Comparison of ENCODE assay signal across 20 cellular contexts in genomic region chr5:95441631-95442030, GRCh38. TPM values are rescaled to one million over a fixed set of nuclear protein-coding genes. Genes with fewer than 3 reads are reported as not detected.
DNase-seq lines count a peak whose midpoint lies in the region; ATAC-seq and TF ChIP-seq lines count a peak whose summit lies in the region.
"Had no signal": no experiment of that assay in that cellular context is flagged by ENCODE, and none has a peak within 500 bp of the region (broad histone marks: within the 10 kb centered on the region; RNA-seq: fewer than 3 reads in every experiment).

No MANE protein-coding gene starts in this region.

- no peaks in the 10 kb centered on the region for H3K9me3 Mint-ChIP-seq in GM23338
- no peaks in the 10 kb centered on the region for H3K9me3 Mint-ChIP-seq in neural progenitor cell
- H3K9me3 Mint-ChIP-seq: H9 had no signal

- no peak overlapping the region for H2AFZ ChIP-seq in GM23338
- no peak overlapping the region for H2AFZ ChIP-seq in neural progenitor cell (replicated peaks)
- H2AFZ ChIP-seq: GM23248 had no signal

- H3K27me3 ChIP-seq in GM23338 (ENCODE audit: insufficient read depth) (no peaks in the 10 kb centered on the region), neural progenitor cell (peaks cover 10% of the 10 kb centered on the region)

- H3K4me3 ChIP-seq in GM23338 (no peak overlapping the region), neural progenitor cell (no peak overlapping the region)
- H3K4me3 ChIP-seq: GM12878, GM23248 had no signal

- no peaks in the 10 kb centered on the region for H3K9me3 ChIP-seq in neural progenitor cell (ENCODE audit: low read depth)

- peak overlapping the region; percentile 35; the same call in 1 of the 2 replicates for H3K4me2 ChIP-seq in GM23338
- no peak overlapping the region for H3K4me2 ChIP-seq in neural progenitor cell

- H4K20me1 ChIP-seq in GM23338 (replicated peaks; ENCODE audit: insufficient read depth) (no peaks in the 10 kb centered on the region), neural progenitor cell (ENCODE audit: low read depth) (no peaks in the 10 kb centered on the region)

- H3K9me2 ChIP-seq in GM23338 (ENCODE audit: insufficient read depth) = no peaks in the 10 kb centered on the region

- H3K27me3 Mint-ChIP-seq in GM23338 (ENCODE audit: insufficient read depth, low read depth, poor library complexity) (no peaks in the 10 kb centered on the region), neural progenitor cell (ENCODE audit: insufficient read depth, low read depth) (peaks cover 2% of the 10 kb centered on the region)

- H3K36me3 Mint-ChIP-seq in GM23338 (ENCODE audit: low read depth) (no peaks in the 10 kb centered on the region), neural progenitor cell (no peaks in the 10 kb centered on the region)
- H3K36me3 Mint-ChIP-seq: CD4-positive, alpha-beta memory T cell had no signal

- H3K4me1 Mint-ChIP-seq in GM23338 (peaks cover 40% of the 10 kb centered on the region), neural progenitor cell (peaks cover 8% of the 10 kb centered on the region)
- H3K4me1 Mint-ChIP-seq: CD4-positive, alpha-beta memory T cell had no signal

- H3K9ac ChIP-seq in neural progenitor cell = no peak overlapping the region
- H3K9ac ChIP-seq: GM23248 had no signal

- H3K27ac ChIP-seq in GM23338 (ENCODE audit: low read depth) (no peak overlapping the region), neural progenitor cell (no peak overlapping the region)
- H3K27ac ChIP-seq: GM23248 had no signal

- H3F3A ChIP-seq in GM23338 (replicated peaks; ENCODE audit: low read depth) (no peaks in the 10 kb centered on the region), neural progenitor cell (ENCODE audit: low read depth) (no peaks in the 10 kb centered on the region)

- H3K36me3 ChIP-seq in GM23338 (ENCODE audit: insufficient read depth) (no peaks in the 10 kb centered on the region), neural progenitor cell (no peaks in the 10 kb centered on the region)

- H3K4me3 Mint-ChIP-seq in GM23338 = no peak overlapping the region
- H3K4me3 Mint-ChIP-seq in neural progenitor cell = no peak overlapping the region
- H3K4me3 Mint-ChIP-seq: CD4-positive, alpha-beta memory T cell had no signal

- ATAC-seq in GM23338 (no peak), HG03342 (IDR thresholded peaks at IDR 0.05; ENCODE audit: unreplicated experiment) (no peak), HG03045 (IDR thresholded peaks at IDR 0.05; ENCODE audit: unreplicated experiment) (no peak)
- ATAC-seq: GM12878, HCT116 had no signal

- H3K27ac Mint-ChIP-seq in GM23338 (no peak overlapping the region), neural progenitor cell (no peak overlapping the region)

- peaks cover 40% of the 10 kb centered on the region for H3K4me1 ChIP-seq in GM23338 (ENCODE audit: insufficient read depth)
- H3K4me1 ChIP-seq in neural progenitor cell = no peaks in the 10 kb centered on the region

- H3K79me2 ChIP-seq in GM23338 (replicated peaks; ENCODE audit: insufficient read depth) (no peaks in the 10 kb centered on the region), neural progenitor cell (ENCODE audit: low read depth) (no peaks in the 10 kb centered on the region)

- TF ChIP-seq CTCF in GM23338 (conservative IDR thresholded peaks at IDR 0.05; ENCODE audit: low read depth in 2 of 2) (no peak), neural progenitor cell (IDR thresholded peaks at IDR 0.05) (no peak)

- DNase-seq in GM23338 (ENCODE audit: low spot score) = no peak
- DNase-seq in NCI-H82 treated with DMSO at 0.1 percent for 48 hours (lab: John Stamatoyannopoulos, UW; ENCODE audit: unreplicated experiment) = peak; percentile 83
- DNase-seq in neural progenitor cell (ENCODE audit: low spot score) = peak; percentile 18
- no peak for DNase-seq in NCI-H187 treated with DMSO at 0.1 percent for 48 hours (lab: John Stamatoyannopoulos, UW)
- DNase-seq: C1 segment of cervical spinal cord; Calu3; CD4-positive, alpha-beta memory T cell; DMS 273 treated with DMSO at 0.1 percent for 48 hours; DMS79; EL; GDM1; GM23248; H9 had no signal

TF ChIP-seq in GM23338, 12 proteins besides CTCF, POLR2A, EP300 and RAD21:
- TF ChIP-seq, protein P1, sequence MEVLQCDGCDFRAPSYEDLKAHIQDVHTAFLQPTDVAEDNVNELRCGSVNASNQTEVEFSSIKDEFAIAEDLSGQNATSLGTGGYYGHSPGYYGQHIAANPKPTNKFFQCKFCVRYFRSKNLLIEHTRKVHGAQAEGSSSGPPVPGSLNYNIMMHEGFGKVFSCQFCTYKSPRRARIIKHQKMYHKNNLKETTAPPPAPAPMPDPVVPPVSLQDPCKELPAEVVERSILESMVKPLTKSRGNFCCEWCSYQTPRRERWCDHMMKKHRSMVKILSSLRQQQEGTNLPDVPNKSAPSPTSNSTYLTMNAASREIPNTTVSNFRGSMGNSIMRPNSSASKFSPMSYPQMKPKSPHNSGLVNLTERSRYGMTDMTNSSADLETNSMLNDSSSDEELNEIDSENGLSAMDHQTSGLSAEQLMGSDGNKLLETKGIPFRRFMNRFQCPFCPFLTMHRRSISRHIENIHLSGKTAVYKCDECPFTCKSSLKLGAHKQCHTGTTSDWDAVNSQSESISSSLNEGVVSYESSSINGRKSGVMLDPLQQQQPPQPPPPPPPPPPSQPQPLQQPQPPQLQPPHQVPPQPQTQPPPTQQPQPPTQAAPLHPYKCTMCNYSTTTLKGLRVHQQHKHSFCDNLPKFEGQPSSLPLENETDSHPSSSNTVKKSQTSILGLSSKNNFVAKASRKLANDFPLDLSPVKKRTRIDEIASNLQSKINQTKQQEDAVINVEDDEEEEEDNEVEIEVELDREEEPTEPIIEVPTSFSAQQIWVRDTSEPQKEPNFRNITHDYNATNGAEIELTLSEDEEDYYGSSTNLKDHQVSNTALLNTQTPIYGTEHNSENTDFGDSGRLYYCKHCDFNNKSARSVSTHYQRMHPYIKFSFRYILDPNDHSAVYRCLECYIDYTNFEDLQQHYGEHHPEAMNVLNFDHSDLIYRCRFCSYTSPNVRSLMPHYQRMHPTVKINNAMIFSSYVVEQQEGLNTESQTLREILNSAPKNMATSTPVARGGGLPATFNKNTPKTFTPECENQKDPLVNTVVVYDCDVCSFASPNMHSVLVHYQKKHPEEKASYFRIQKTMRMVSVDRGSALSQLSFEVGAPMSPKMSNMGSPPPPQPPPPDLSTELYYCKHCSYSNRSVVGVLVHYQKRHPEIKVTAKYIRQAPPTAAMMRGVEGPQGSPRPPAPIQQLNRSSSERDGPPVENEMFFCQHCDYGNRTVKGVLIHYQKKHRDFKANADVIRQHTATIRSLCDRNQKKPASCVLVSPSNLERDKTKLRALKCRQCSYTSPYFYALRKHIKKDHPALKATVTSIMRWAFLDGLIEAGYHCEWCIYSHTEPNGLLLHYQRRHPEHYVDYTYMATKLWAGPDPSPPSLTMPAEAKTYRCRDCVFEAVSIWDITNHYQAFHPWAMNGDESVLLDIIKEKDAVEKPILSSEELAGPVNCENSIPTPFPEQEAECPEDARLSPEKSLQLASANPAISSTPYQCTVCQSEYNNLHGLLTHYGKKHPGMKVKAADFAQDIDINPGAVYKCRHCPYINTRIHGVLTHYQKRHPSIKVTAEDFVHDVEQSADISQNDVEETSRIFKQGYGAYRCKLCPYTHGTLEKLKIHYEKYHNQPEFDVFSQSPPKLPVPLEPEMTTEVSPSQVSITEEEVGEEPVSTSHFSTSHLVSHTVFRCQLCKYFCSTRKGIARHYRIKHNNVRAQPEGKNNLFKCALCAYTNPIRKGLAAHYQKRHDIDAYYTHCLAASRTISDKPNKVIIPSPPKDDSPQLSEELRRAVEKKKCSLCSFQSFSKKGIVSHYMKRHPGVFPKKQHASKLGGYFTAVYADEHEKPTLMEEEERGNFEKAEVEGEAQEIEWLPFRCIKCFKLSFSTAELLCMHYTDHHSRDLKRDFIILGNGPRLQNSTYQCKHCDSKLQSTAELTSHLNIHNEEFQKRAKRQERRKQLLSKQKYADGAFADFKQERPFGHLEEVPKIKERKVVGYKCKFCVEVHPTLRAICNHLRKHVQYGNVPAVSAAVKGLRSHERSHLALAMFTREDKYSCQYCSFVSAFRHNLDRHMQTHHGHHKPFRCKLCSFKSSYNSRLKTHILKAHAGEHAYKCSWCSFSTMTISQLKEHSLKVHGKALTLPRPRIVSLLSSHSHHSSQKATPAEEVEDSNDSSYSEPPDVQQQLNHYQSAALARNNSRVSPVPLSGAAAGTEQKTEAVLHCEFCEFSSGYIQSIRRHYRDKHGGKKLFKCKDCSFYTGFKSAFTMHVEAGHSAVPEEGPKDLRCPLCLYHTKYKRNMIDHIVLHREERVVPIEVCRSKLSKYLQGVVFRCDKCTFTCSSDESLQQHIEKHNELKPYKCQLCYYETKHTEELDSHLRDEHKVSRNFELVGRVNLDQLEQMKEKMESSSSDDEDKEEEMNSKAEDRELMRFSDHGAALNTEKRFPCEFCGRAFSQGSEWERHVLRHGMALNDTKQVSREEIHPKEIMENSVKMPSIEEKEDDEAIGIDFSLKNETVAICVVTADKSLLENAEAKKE (CRISPR knock-in tag; IDR thresholded peaks at IDR 0.05) = no peak

RNA-seq across cellular contexts. Expression of gene FAM81B, which starts 50.5 kb away (rescaled TPM):
- total RNA-seq in GM23338 (2014; rRNA removed; shearing (Covaris generic)) = not detected in 2 replicates
- 0.40 TPM in 1 of 2 replicates, not detected in the other for polyA plus RNA-seq in GM23338 (2016; fragmentation: Nextera tagmentation; extraction: Ambion mirVana)
- not detected in 2 replicates for total RNA-seq in neural progenitor cell (ENCODE audit: low replicate concordance)
- total RNA-seq: A172; A673; Calu3; CD4-positive, alpha-beta memory T cell; GM12878; GM23248; H9 had no signal
- polyA plus RNA-seq: BJ; CD4-positive, alpha-beta memory T cell; GM12878; GM23248 had no signal

Comparison
In these comparisons a context has a peak if more than half of its experiments do, and no peak if none do; other contexts are left out.
1. DNase-seq: peak in NCI-H82 treated with DMSO at 0.1 percent for 48 hours (single experiment) and neural progenitor cell (single experiment); none in GM23338 (single experiment) and NCI-H187 treated with DMSO at 0.1 percent for 48 hours (single experiment).